In genomic region chr16:5412721-5413120, GRCh38 we compare ENCODE assay signal across 1 cellular context.
TF ChIP-seq lines count a peak whose summit lies in the region.

No MANE protein-coding gene starts in this region.

TF ChIP-seq in H1, 55 proteins besides CTCF, POLR2A, EP300 and RAD21:
- peak; percentile 86 for TF ChIP-seq TEAD4 (IDR thresholded peaks at IDR 0.05; ENCODE audit: low read depth, low read length)
- TF ChIP-seq CHD1 (IDR thresholded peaks at IDR 0.05; ENCODE audit: low read depth, low read length), result no peak
TF ChIP-seq in H1: peak in this region for 1.
